In the genomic region with DNA sequence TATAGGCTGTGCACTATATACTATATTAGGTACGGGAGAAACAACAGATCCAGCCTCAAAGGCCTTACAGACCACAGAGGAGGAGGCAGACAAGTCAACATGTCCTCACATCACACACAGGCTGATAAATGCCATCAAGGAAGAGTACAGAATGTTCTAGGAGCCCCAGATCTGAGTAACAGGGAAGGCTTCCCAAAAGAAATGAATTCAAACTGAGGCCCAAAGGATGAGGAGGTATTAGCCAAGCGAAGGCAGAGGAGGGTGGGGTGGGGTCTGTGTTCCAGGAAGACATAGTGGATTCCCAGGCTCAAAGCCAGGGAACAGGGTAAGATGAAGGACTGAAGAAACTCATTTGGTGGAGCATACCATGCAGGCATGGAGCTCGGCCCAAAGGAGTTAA, we compare ENCODE assay signal across 19 cellular contexts. TPM values are rescaled to one million over a fixed set of nuclear protein-coding genes. Genes with fewer than 3 reads are reported as not detected.
DNase-seq lines count a peak whose midpoint lies in the region; ATAC-seq and TF ChIP-seq lines count a peak whose summit lies in the region.
"Had no signal": no experiment of that assay in that cellular context is flagged by ENCODE, and none has a peak within 500 bp of the region (broad histone marks: within the 10 kb centered on the region; RNA-seq: fewer than 3 reads in every experiment).

No MANE protein-coding gene starts in this region.

- H3K4me1 Mint-ChIP-seq in WTC11, result 0 out of 2 replicates have a peak, but pooled peaks cover 3% of the 10 kb centered on the region

- H3K4me1 ChIP-seq in ACC112 (ENCODE audit: control insufficient read depth, insufficient read depth, low read length, unreplicated experiment), result peaks cover 20% of the 10 kb centered on the region
- H3K4me1 ChIP-seq in right atrium auricular region, result no peaks in the 10 kb centered on the region

- CTCF ChIA-PET in WTC11 (lab: Charles Lee), result no interaction called here

- no peaks in the 10 kb centered on the region for H3K27me3 Mint-ChIP-seq in WTC11 (ENCODE audit: low read depth)

- ATAC-seq in sciatic nerve, result peak; percentile 44
- ATAC-seq in WTC11, result no peak
- ATAC-seq in GM18873 (IDR thresholded peaks at IDR 0.05; ENCODE audit: low FRiP score, unreplicated experiment), result no peak

- no peaks in the 10 kb centered on the region for H3K79me2 ChIP-seq in ACC112 (ENCODE audit: control insufficient read depth, insufficient read depth, low read length, unreplicated experiment)

- POLR2A ChIA-PET in WTC11 (lab: Charles Lee), result interaction anchor here (0.7 kb wide), 1 partner anchor 162 kb away, joined by 3 read pairs; no protein-coding TSS in a partner anchor

- intact Hi-C loops in sciatic nerve (cut with DNase I), result no loop called here

- H3K36me3 Mint-ChIP-seq in WTC11, result no peaks in the 10 kb centered on the region

- H3K27ac ChIP-seq in ACC112 (ENCODE audit: low read depth, low read length), result peak overlapping the region; percentile 71
- no peak overlapping the region for H3K27ac ChIP-seq in right atrium auricular region
- H3K27ac ChIP-seq: BLaER1 treated with 17β-estradiol and CSF1 and Interleukin-3, amounts not matched to agents 10 nM and 100 nM had no signal

- peak overlapping the region; percentile 9 for H2AFZ ChIP-seq in ACC112 (ENCODE audit: low read length, unreplicated experiment)

- H3K27ac Mint-ChIP-seq in WTC11, result no peak overlapping the region

- H3K4me3 Mint-ChIP-seq in WTC11, result no peak overlapping the region

- no peak for TF ChIP-seq CTCF in right atrium auricular region (IDR thresholded peaks at IDR 0.05)
- no peak for TF ChIP-seq CTCF in WTC11 (IDR thresholded peaks at IDR 0.05)

- no peak overlapping the region for H3K4me3 ChIP-seq in ACC112 (ENCODE audit: low read depth, low read length)
- no peak overlapping the region for H3K4me3 ChIP-seq in right atrium auricular region
- H3K4me3 ChIP-seq: BLaER1 treated with 17β-estradiol and CSF1 and Interleukin-3, amounts not matched to agents 10 nM and 100 nM had no signal

- H3K27me3 ChIP-seq in ACC112 (ENCODE audit: insufficient read depth, low read length) (no peaks in the 10 kb centered on the region), right atrium auricular region (no peaks in the 10 kb centered on the region)
- H3K27me3 ChIP-seq: BLaER1 treated with 17β-estradiol and CSF1 and Interleukin-3, amounts not matched to agents 10 nM and 100 nM had no signal

- DNase-seq in amniotic epithelial cell (ENCODE audit: low read depth), result peak; percentile 87
- peak; percentile 62 for DNase-seq in right atrium auricular region (ENCODE audit: low spot score)
- no peak for DNase-seq in sciatic nerve (ENCODE audit: low spot score)
- DNase-seq in foreskin melanocyte, result no peak
- no peak for DNase-seq in WTC11 (ENCODE audit: low spot score)
- no peak for DNase-seq in cerebellar nuclear complex (lab: John Stamatoyannopoulos, UW)
- DNase-seq: GF-D8, GOT3, Karpas-422, MM.1S, NCI-H1092 treated with DMSO at 0.1 percent for 48 hours, NCI-H1694, NCI-H2107, NCI-H2227 treated with DMSO at 0.1 percent for 48 hours, NCI-H524 had no signal

- H3K36me3 ChIP-seq in ACC112 (ENCODE audit: insufficient read depth, low read length) (no peaks in the 10 kb centered on the region), right atrium auricular region (no peaks in the 10 kb centered on the region)
- H3K36me3 ChIP-seq: BLaER1 treated with 17β-estradiol and CSF1 and Interleukin-3, amounts not matched to agents 10 nM and 100 nM had no signal

- no peaks in the 10 kb centered on the region for H3K9me3 Mint-ChIP-seq in WTC11

- H3K9me3 ChIP-seq in right atrium auricular region, result no peaks in the 10 kb centered on the region
- H3K9me3 ChIP-seq: BLaER1 treated with 17β-estradiol and CSF1 and Interleukin-3, amounts not matched to agents 10 nM and 100 nM had no signal

TF ChIP-seq in WTC11, 78 proteins besides CTCF, POLR2A, EP300 and RAD21:
- no peak for TF ChIP-seq ZBTB21 (CRISPR knock-in tag; IDR thresholded peaks at IDR 0.05; ENCODE audit: borderline replicate concordance)
- TF ChIP-seq, protein P1, sequence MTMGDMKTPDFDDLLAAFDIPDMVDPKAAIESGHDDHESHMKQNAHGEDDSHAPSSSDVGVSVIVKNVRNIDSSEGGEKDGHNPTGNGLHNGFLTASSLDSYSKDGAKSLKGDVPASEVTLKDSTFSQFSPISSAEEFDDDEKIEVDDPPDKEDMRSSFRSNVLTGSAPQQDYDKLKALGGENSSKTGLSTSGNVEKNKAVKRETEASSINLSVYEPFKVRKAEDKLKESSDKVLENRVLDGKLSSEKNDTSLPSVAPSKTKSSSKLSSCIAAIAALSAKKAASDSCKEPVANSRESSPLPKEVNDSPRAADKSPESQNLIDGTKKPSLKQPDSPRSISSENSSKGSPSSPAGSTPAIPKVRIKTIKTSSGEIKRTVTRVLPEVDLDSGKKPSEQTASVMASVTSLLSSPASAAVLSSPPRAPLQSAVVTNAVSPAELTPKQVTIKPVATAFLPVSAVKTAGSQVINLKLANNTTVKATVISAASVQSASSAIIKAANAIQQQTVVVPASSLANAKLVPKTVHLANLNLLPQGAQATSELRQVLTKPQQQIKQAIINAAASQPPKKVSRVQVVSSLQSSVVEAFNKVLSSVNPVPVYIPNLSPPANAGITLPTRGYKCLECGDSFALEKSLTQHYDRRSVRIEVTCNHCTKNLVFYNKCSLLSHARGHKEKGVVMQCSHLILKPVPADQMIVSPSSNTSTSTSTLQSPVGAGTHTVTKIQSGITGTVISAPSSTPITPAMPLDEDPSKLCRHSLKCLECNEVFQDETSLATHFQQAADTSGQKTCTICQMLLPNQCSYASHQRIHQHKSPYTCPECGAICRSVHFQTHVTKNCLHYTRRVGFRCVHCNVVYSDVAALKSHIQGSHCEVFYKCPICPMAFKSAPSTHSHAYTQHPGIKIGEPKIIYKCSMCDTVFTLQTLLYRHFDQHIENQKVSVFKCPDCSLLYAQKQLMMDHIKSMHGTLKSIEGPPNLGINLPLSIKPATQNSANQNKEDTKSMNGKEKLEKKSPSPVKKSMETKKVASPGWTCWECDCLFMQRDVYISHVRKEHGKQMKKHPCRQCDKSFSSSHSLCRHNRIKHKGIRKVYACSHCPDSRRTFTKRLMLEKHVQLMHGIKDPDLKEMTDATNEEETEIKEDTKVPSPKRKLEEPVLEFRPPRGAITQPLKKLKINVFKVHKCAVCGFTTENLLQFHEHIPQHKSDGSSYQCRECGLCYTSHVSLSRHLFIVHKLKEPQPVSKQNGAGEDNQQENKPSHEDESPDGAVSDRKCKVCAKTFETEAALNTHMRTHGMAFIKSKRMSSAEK (CRISPR knock-in tag; IDR thresholded peaks at IDR 0.05; ENCODE audit: borderline replicate concordance), result no peak
- no peak for TF ChIP-seq FOXP1 (CRISPR knock-in tag; IDR thresholded peaks at IDR 0.05; ENCODE audit: borderline replicate concordance)
- no peak for TF ChIP-seq FOXK1 (CRISPR knock-in tag; IDR thresholded peaks at IDR 0.05)
- TF ChIP-seq, protein P2, sequence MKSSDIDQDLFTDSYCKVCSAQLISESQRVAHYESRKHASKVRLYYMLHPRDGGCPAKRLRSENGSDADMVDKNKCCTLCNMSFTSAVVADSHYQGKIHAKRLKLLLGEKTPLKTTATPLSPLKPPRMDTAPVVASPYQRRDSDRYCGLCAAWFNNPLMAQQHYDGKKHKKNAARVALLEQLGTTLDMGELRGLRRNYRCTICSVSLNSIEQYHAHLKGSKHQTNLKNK (CRISPR knock-in tag; IDR thresholded peaks at IDR 0.05), result no peak
- TF ChIP-seq SMAD4 (CRISPR knock-in tag; IDR thresholded peaks at IDR 0.05), result no peak
- no peak for TF ChIP-seq ZNF396 (CRISPR knock-in tag; IDR thresholded peaks at IDR 0.05; ENCODE audit: borderline replicate concordance)
- no peak for TF ChIP-seq JUN (CRISPR knock-in tag; IDR thresholded peaks at IDR 0.05)
- TF ChIP-seq, protein P3, sequence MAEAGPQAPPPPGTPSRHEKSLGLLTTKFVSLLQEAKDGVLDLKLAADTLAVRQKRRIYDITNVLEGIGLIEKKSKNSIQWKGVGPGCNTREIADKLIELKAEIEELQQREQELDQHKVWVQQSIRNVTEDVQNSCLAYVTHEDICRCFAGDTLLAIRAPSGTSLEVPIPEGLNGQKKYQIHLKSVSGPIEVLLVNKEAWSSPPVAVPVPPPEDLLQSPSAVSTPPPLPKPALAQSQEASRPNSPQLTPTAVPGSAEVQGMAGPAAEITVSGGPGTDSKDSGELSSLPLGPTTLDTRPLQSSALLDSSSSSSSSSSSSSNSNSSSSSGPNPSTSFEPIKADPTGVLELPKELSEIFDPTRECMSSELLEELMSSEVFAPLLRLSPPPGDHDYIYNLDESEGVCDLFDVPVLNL (CRISPR knock-in tag; IDR thresholded peaks at IDR 0.05; ENCODE audit: borderline replicate concordance, low read depth), result no peak
- TF ChIP-seq IRF2 (CRISPR knock-in tag; IDR thresholded peaks at IDR 0.05; ENCODE audit: borderline replicate concordance, low read depth), result no peak
- no peak for TF ChIP-seq RORB (CRISPR knock-in tag; IDR thresholded peaks at IDR 0.05)

RNA-seq across cellular contexts. Expression of a gene that starts 55.1 kb away (rescaled TPM):
- total RNA-seq in right atrium auricular region, result not detected
- not detected for total RNA-seq in sciatic nerve
- not detected in 3 replicates for total RNA-seq in WTC11 (2021)
- total RNA-seq: A172 had no signal

Comparison
In these comparisons a context has a peak if more than half of its experiments do, and no peak if none do; other contexts are left out.
1. DNase-seq: peak in amniotic epithelial cell (single experiment) and right atrium auricular region (single experiment); none in sciatic nerve (single experiment), foreskin melanocyte (single experiment), WTC11 (single experiment) and cerebellar nuclear complex (0 of 2).